In genomic region chr20:54173653-54174451, GRCh38 we compare ENCODE assay signal across 8 cellular contexts. TPM values are rescaled to one million over a fixed set of nuclear protein-coding genes. Genes with fewer than 3 reads are reported as not detected.
DNase-seq lines count a peak whose midpoint lies in the region; ATAC-seq and TF ChIP-seq lines count a peak whose summit lies in the region.

TSS of gene CYP24A1 (minus strand) at chr20:54173986. CDS start at chr20:54173579, 407 bp downstream.

- peaks cover 20% of the 10 kb centered on the region for H3K27me3 ChIP-seq in CD8-positive, alpha-beta T cell (ENCODE audit: insufficient read depth, low read length)
- H3K27me3 ChIP-seq in ovary, result no peaks in the 10 kb centered on the region

- no peak for TF ChIP-seq CTCF in CD8-positive, alpha-beta T cell (IDR thresholded peaks at IDR 0.05)
- TF ChIP-seq CTCF in nephron (IDR thresholded peaks at IDR 0.05; ENCODE audit: unreplicated experiment in 3 of 3), result no peak
- no peak for TF ChIP-seq CTCF in ovary (IDR thresholded peaks at IDR 0.05)

- no peaks in the 10 kb centered on the region for H3K36me3 Mint-ChIP-seq in CD8-positive, alpha-beta T cell
- H3K36me3 Mint-ChIP-seq in IgD-negative memory B cell (no peaks in the 10 kb centered on the region), nephron (ENCODE audit: low read depth) (no peaks in the 10 kb centered on the region)
- no peaks in the 10 kb centered on the region for H3K36me3 Mint-ChIP-seq in dendritic cell treated with granulocyte-macrophage colony-stimulating factor and Interleukin-4, amounts not matched to agents 40 ng/mL and 50 ng/mL, for 4 days (ENCODE audit: low read depth)

- no peaks in the 10 kb centered on the region for H3K9me3 Mint-ChIP-seq in CD8-positive, alpha-beta T cell
- H3K9me3 Mint-ChIP-seq in IgD-negative memory B cell (peaks cover 0 to 1% (median 0%) of the 10 kb centered on the region in 3 donors), nephron (no peaks in the 10 kb centered on the region)
- no peaks in the 10 kb centered on the region for H3K9me3 Mint-ChIP-seq in dendritic cell treated with granulocyte-macrophage colony-stimulating factor and Interleukin-4, amounts not matched to agents 40 ng/mL and 50 ng/mL, for 4 days

- CTCF ChIA-PET in CD8-positive, alpha-beta T cell (lab: Charles Lee), result no interaction called here

- H3K36me3 ChIP-seq in CD8-positive, alpha-beta T cell (ENCODE audit: insufficient read depth, low read length), result no peaks in the 10 kb centered on the region
- no peaks in the 10 kb centered on the region for H3K36me3 ChIP-seq in ovary

- peak within 1 kb of the TSS; percentile 50 for H3K4me3 Mint-ChIP-seq in CD8-positive, alpha-beta T cell
- H3K4me3 Mint-ChIP-seq in IgD-negative memory B cell (peak within 1 kb of the TSS in 3 of 4 donors; percentile 56 to 70 (median 63)), nephron (peak within 1 kb of the TSS; percentile 73 to 80 (median 79))
- peak within 1 kb of the TSS; percentile 61 for H3K4me3 Mint-ChIP-seq in dendritic cell treated with granulocyte-macrophage colony-stimulating factor and Interleukin-4, amounts not matched to agents 40 ng/mL and 50 ng/mL, for 4 days

- DNase-seq in CD8-positive, alpha-beta T cell, result no peak
- DNase-seq in ovary, result no peak
- no peak for DNase-seq in stimulated activated naive CD4-positive, alpha-beta T cell (lab: John Stamatoyannopoulos, UW)

- no peaks in the 10 kb centered on the region for H3K9me3 ChIP-seq in CD8-positive, alpha-beta T cell (ENCODE audit: low read length)
- no peaks in the 10 kb centered on the region for H3K9me3 ChIP-seq in ovary

- whole genome bisulfite sequencing in ovary, 3 donors, result 1 to 2% (median 1%) methylated on average over 55 to 61 of the region's 61 CpGs

- POLR2A ChIA-PET in CD8-positive, alpha-beta T cell (lab: Charles Lee), result no interaction called here

- peak within 1 kb of the TSS; percentile 23 for H3K4me3 ChIP-seq in CD8-positive, alpha-beta T cell (ENCODE audit: low read depth, low read length)
- no peak within 1 kb of the TSS for H3K4me3 ChIP-seq in ovary

- no peak for TF ChIP-seq EP300 in ovary (IDR thresholded peaks at IDR 0.05)

- H3K27ac Mint-ChIP-seq in CD8-positive, alpha-beta T cell, result no peak within 1 kb of the TSS
- H3K27ac Mint-ChIP-seq in IgD-negative memory B cell (no peak within 1 kb of the TSS), nephron (no peak within 1 kb of the TSS)
- no peak within 1 kb of the TSS for H3K27ac Mint-ChIP-seq in dendritic cell treated with granulocyte-macrophage colony-stimulating factor and Interleukin-4, amounts not matched to agents 40 ng/mL and 50 ng/mL, for 4 days

- H3K27ac ChIP-seq in CD8-positive, alpha-beta T cell (ENCODE audit: low read depth, low read length), result no peak within 1 kb of the TSS
- H3K27ac ChIP-seq in ovary, result no peak within 1 kb of the TSS

- peaks cover 22% of the 10 kb centered on the region for H3K4me1 Mint-ChIP-seq in CD8-positive, alpha-beta T cell (ENCODE audit: low read depth)
- H3K4me1 Mint-ChIP-seq in IgD-negative memory B cell (peaks cover 0 to 15% (median 2%) of the 10 kb centered on the region in 3 donors), nephron (peaks cover 29% of the 10 kb centered on the region)
- H3K4me1 Mint-ChIP-seq in dendritic cell treated with granulocyte-macrophage colony-stimulating factor and Interleukin-4, amounts not matched to agents 40 ng/mL and 50 ng/mL, for 4 days (ENCODE audit: low read depth), result peaks cover 20% of the 10 kb centered on the region

- no peak for TF ChIP-seq POLR2A in ovary (IDR thresholded peaks at IDR 0.05)

- intact Hi-C loops in CD8-positive, alpha-beta T cell (cut with DNase I, micrococcal nuclease), result no loop called here
- intact Hi-C loops in dendritic cell treated with granulocyte-macrophage colony-stimulating factor and Interleukin-4, amounts not matched to agents 40 ng/mL and 50 ng/mL, for 4 days (cut with micrococcal nuclease), result no loop called here
- intact Hi-C loops in ovary (cut with DNase I), result loop anchor here in 1 of 4 donors (2.0 kb wide), 1 partner anchor 25 kb away; no protein-coding TSS in a partner anchor

- H3K4me1 ChIP-seq in CD8-positive, alpha-beta T cell (ENCODE audit: insufficient read depth, low read length), result peaks cover 23% of the 10 kb centered on the region
- peaks cover 7% of the 10 kb centered on the region for H3K4me1 ChIP-seq in ovary (ENCODE audit: insufficient read depth)

- ATAC-seq in CD8-positive, alpha-beta T cell, result no peak
- ATAC-seq in GM21423 (IDR thresholded peaks at IDR 0.05; ENCODE audit: unreplicated experiment), result no peak
- ATAC-seq in activated CD4-positive, CD25-positive, alpha-beta regulatory T cell treated with anti-CD3 and anti-CD28 coated beads, Interleukin-2, amount 50 U/mL, for 24 hours, result no peak

- peaks cover 79% of the 10 kb centered on the region for H3K27me3 Mint-ChIP-seq in CD8-positive, alpha-beta T cell (ENCODE audit: low read depth)
- H3K27me3 Mint-ChIP-seq in IgD-negative memory B cell (peaks cover 54% of the 10 kb centered on the region), nephron (ENCODE audit: low read depth) (peaks cover 83% of the 10 kb centered on the region)
- H3K27me3 Mint-ChIP-seq in dendritic cell treated with granulocyte-macrophage colony-stimulating factor and Interleukin-4, amounts not matched to agents 40 ng/mL and 50 ng/mL, for 4 days, result peaks cover 64% of the 10 kb centered on the region

RNA-seq across cellular contexts. Expression of gene CYP24A1, which starts in this region (rescaled TPM):
- not detected for total RNA-seq in CD8-positive, alpha-beta T cell
- polyA plus RNA-seq in IgD-negative memory B cell (not detected), ovary (not detected)
- total RNA-seq in ovary, result 1 to 10 TPM in 1 of 7 donors, under 1 TPM in 1, not detected in 5; 0.15 to 3.7 TPM
